In genomic region chr12:30732954-30733637, GRCh38 we compare ENCODE assay signal across 20 cellular contexts.
"Had no signal": no experiment of that assay in that cellular context is flagged by ENCODE, and none has a peak within 500 bp of the region (broad histone marks: within the 10 kb centered on the region; RNA-seq: fewer than 3 reads in every experiment).

No MANE protein-coding gene starts in this region.

- H3K4me3 ChIP-seq: esophagus squamous epithelium, psoas muscle, spleen, tibial artery, upper lobe of left lung, uterus had no signal

- H3K9me3 ChIP-seq: esophagus squamous epithelium, psoas muscle, spleen, tibial artery, upper lobe of left lung, uterus had no signal

- ATAC-seq: left colon; natural killer cell treated with Interleukin-12 subunit alpha and Interleukin-12 subunit beta and Interleukin-15 and Interleukin-18, amount 100 ng/mL, for 72 hours; psoas muscle; sciatic nerve; stimulated activated memory B cell treated with anti-CD40 and anti-IgM and Interleukin-4, amounts not matched to agents 10 μg/mL and 1 μg/mL and 100 μg/mL, for 72 hours had no signal

- H3K27ac ChIP-seq: esophagus squamous epithelium, parathyroid adenoma, psoas muscle, spleen, tibial artery, upper lobe of left lung, uterus had no signal

- H3K36me3 ChIP-seq: uterus had no signal

- H3K27me3 ChIP-seq: esophagus squamous epithelium, spleen, tibial artery, upper lobe of left lung, uterus had no signal

- H3K9ac ChIP-seq: parathyroid adenoma had no signal

- H3K4me1 ChIP-seq: esophagus squamous epithelium, parathyroid adenoma, psoas muscle, spleen, tibial artery, upper lobe of left lung, uterus had no signal

- H2AFZ ChIP-seq: parathyroid adenoma had no signal

- DNase-seq: effector memory CD4-positive, alpha-beta T cell; esophagus squamous epithelium; foreskin fibroblast; head of caudate nucleus; left colon; midbrain; occipital lobe; psoas muscle; retina; spleen; stimulated activated CD4-positive, alpha-beta T cell treated with anti-CD3 and anti-CD28 coated beads, Interleukin-15, amount 100 ng/mL, for 24 hours; stimulated activated CD4-positive, alpha-beta T cell treated with anti-CD3 and anti-CD28 coated beads, Interleukin-1b, Interleukin-23, amount 100 ng/mL, for 48 hours; stimulated activated CD4-positive, alpha-beta T cell treated with anti-CD3 and anti-CD28 coated beads, Interleukin-4, amount 100 ng/mL, for 24 hours; tibial artery; upper lobe of left lung; uterus had no signal
